Comparison of ENCODE assay signal across 1 cellular context in the genomic region with DNA sequence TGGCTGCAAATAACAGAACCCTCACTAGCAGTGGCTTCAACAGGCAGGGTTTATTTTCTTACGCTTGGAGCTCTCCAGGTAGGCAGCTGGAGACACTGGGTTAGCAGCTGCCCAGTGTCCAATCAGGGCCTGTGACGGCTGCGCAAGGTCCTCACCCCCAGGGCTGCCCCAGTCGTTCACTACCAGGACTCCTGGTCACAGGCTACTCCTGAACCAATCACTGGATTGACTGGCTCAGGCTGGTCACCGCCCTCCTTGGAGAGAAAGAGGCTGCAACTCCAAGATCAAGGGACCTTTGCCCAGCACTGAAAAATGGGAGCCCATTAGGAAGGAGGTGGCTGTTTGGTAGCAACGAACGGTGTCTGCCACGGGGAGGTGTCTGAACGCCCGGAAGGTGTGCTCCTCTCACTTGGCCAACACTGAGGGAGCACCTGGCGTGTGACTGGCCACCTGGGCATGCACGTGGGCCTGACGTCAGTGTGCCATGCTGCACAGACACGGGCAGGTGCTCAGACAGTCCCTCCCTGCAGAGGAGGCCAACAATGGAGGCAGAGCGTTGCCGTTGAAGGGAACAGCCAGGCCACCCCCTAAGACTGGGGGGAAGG.
A peak's percentile ranks its signal among the peaks of the same experiment; 100 is the strongest.
TF ChIP-seq lines count a peak whose summit lies in the region.

No MANE protein-coding gene starts in this region.

TF ChIP-seq in HepG2, 621 proteins besides CTCF, POLR2A, EP300 and RAD21 (continued from another document and continues in another):
- TF ChIP-seq, protein P1, sequence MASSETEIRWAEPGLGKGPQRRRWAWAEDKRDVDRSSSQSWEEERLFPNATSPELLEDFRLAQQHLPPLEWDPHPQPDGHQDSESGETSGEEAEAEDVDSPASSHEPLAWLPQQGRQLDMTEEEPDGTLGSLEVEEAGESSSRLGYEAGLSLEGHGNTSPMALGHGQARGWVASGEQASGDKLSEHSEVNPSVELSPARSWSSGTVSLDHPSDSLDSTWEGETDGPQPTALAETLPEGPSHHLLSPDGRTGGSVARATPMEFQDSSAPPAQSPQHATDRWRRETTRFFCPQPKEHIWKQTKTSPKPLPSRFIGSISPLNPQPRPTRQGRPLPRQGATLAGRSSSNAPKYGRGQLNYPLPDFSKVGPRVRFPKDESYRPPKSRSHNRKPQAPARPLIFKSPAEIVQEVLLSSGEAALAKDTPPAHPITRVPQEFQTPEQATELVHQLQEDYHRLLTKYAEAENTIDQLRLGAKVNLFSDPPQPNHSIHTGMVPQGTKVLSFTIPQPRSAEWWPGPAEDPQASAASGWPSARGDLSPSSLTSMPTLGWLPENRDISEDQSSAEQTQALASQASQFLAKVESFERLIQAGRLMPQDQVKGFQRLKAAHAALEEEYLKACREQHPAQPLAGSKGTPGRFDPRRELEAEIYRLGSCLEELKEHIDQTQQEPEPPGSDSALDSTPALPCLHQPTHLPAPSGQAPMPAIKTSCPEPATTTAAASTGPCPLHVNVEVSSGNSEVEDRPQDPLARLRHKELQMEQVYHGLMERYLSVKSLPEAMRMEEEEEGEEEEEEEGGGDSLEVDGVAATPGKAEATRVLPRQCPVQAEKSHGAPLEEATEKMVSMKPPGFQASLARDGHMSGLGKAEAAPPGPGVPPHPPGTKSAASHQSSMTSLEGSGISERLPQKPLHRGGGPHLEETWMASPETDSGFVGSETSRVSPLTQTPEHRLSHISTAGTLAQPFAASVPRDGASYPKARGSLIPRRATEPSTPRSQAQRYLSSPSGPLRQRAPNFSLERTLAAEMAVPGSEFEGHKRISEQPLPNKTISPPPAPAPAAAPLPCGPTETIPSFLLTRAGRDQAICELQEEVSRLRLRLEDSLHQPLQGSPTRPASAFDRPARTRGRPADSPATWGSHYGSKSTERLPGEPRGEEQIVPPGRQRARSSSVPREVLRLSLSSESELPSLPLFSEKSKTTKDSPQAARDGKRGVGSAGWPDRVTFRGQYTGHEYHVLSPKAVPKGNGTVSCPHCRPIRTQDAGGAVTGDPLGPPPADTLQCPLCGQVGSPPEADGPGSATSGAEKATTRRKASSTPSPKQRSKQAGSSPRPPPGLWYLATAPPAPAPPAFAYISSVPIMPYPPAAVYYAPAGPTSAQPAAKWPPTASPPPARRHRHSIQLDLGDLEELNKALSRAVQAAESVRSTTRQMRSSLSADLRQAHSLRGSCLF (CRISPR knock-in tag; IDR thresholded peaks at IDR 0.05; ENCODE audit: borderline replicate concordance), result no peak
- TF ChIP-seq MBD4 (IDR thresholded peaks at IDR 0.05; ENCODE audit: borderline replicate concordance, low read length) (no peak), SIX1 (CRISPR knock-in tag; IDR thresholded peaks at IDR 0.05; ENCODE audit: borderline replicate concordance) (no peak), MED13 (CRISPR knock-in tag; IDR thresholded peaks at IDR 0.05) (no peak), CREB1 (IDR thresholded peaks at IDR 0.05) (peak; percentile 80), CREB1 (CRISPR knock-in tag; IDR thresholded peaks at IDR 0.05) (peak; percentile 41; the same call in 1 of the 2 replicates), JARID2 (CRISPR knock-in tag; IDR thresholded peaks at IDR 0.05; ENCODE audit: insufficient replicate concordance) (no peak), CEBPG (CRISPR knock-in tag; IDR thresholded peaks at IDR 0.05) (no peak), ZNF343 (CRISPR knock-in tag; IDR thresholded peaks at IDR 0.05) (no peak), ZNF335 (CRISPR knock-in tag; IDR thresholded peaks at IDR 0.05) (no peak), ZNF329 (CRISPR knock-in tag; IDR thresholded peaks at IDR 0.05; ENCODE audit: low read depth) (no peak), SALL1 (CRISPR knock-in tag; IDR thresholded peaks at IDR 0.05) (peak; percentile 46; the same call in 1 of the 2 replicates), SMARCE1 (IDR thresholded peaks at IDR 0.05; ENCODE audit: borderline replicate concordance) (no peak), CHCHD3 (CRISPR knock-in tag; IDR thresholded peaks at IDR 0.05) (no peak), ZNF282 (IDR thresholded peaks at IDR 0.05; ENCODE audit: partially characterized antibody) (no peak), HNF4G (IDR thresholded peaks at IDR 0.05; ENCODE audit: borderline replicate concordance, low read depth, low read length) (peak; percentile 57; the same call in 1 of the 2 replicates), HNF4G (CRISPR knock-in tag; IDR thresholded peaks at IDR 0.05; ENCODE audit: borderline replicate concordance, low read depth) (no peak), ZNF30 (CRISPR knock-in tag; IDR thresholded peaks at IDR 0.05) (no peak; the same call in 1 of the 2 replicates), NR2C2 (CRISPR knock-in tag; IDR thresholded peaks at IDR 0.05; ENCODE audit: borderline replicate concordance) (no peak; the same call in 1 of the 2 replicates), TCF7 (IDR thresholded peaks at IDR 0.05; ENCODE audit: low read depth) (no peak), ZNF749 (CRISPR knock-in tag; IDR thresholded peaks at IDR 0.05; ENCODE audit: borderline replicate concordance) (0 out of 2 replicates have a peak, but pooled peaks have one; percentile 33), HOXA3 (CRISPR knock-in tag; IDR thresholded peaks at IDR 0.05) (peak; percentile 64), SP5 (CRISPR knock-in tag; IDR thresholded peaks at IDR 0.05; ENCODE audit: borderline replicate concordance, low read depth) (no peak), ZNF550 (CRISPR knock-in tag; IDR thresholded peaks at IDR 0.05; ENCODE audit: borderline replicate concordance) (no peak), ZNF614 (CRISPR knock-in tag; IDR thresholded peaks at IDR 0.05; ENCODE audit: borderline replicate concordance) (0 out of 2 replicates have a peak, but pooled peaks have one; percentile 3), DNMT3B (CRISPR knock-in tag; conservative IDR thresholded peaks at IDR 0.05) (no peak)
- TF ChIP-seq, protein P2, sequence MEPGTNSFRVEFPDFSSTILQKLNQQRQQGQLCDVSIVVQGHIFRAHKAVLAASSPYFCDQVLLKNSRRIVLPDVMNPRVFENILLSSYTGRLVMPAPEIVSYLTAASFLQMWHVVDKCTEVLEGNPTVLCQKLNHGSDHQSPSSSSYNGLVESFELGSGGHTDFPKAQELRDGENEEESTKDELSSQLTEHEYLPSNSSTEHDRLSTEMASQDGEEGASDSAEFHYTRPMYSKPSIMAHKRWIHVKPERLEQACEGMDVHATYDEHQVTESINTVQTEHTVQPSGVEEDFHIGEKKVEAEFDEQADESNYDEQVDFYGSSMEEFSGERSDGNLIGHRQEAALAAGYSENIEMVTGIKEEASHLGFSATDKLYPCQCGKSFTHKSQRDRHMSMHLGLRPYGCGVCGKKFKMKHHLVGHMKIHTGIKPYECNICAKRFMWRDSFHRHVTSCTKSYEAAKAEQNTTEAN (CRISPR knock-in tag; conservative IDR thresholded peaks at IDR 0.05), result no peak
- TF ChIP-seq, protein P3, sequence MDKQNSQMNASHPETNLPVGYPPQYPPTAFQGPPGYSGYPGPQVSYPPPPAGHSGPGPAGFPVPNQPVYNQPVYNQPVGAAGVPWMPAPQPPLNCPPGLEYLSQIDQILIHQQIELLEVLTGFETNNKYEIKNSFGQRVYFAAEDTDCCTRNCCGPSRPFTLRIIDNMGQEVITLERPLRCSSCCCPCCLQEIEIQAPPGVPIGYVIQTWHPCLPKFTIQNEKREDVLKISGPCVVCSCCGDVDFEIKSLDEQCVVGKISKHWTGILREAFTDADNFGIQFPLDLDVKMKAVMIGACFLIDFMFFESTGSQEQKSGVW (CRISPR knock-in tag; IDR thresholded peaks at IDR 0.05; ENCODE audit: borderline replicate concordance), result no peak
- TF ChIP-seq, protein P4, sequence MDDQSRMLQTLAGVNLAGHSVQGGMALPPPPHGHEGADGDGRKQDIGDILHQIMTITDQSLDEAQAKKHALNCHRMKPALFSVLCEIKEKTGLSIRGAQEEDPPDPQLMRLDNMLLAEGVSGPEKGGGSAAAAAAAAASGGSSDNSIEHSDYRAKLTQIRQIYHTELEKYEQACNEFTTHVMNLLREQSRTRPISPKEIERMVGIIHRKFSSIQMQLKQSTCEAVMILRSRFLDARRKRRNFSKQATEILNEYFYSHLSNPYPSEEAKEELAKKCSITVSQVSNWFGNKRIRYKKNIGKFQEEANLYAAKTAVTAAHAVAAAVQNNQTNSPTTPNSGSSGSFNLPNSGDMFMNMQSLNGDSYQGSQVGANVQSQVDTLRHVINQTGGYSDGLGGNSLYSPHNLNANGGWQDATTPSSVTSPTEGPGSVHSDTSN (CRISPR knock-in tag; IDR thresholded peaks at IDR 0.05; ENCODE audit: borderline replicate concordance), result no peak
- TF ChIP-seq, protein P5, sequence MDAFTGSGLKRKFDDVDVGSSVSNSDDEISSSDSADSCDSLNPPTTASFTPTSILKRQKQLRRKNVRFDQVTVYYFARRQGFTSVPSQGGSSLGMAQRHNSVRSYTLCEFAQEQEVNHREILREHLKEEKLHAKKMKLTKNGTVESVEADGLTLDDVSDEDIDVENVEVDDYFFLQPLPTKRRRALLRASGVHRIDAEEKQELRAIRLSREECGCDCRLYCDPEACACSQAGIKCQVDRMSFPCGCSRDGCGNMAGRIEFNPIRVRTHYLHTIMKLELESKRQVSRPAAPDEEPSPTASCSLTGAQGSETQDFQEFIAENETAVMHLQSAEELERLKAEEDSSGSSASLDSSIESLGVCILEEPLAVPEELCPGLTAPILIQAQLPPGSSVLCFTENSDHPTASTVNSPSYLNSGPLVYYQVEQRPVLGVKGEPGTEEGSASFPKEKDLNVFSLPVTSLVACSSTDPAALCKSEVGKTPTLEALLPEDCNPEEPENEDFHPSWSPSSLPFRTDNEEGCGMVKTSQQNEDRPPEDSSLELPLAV (CRISPR knock-in tag; conservative IDR thresholded peaks at IDR 0.05; ENCODE audit: low read depth), result no peak
- TF ChIP-seq, protein P6, sequence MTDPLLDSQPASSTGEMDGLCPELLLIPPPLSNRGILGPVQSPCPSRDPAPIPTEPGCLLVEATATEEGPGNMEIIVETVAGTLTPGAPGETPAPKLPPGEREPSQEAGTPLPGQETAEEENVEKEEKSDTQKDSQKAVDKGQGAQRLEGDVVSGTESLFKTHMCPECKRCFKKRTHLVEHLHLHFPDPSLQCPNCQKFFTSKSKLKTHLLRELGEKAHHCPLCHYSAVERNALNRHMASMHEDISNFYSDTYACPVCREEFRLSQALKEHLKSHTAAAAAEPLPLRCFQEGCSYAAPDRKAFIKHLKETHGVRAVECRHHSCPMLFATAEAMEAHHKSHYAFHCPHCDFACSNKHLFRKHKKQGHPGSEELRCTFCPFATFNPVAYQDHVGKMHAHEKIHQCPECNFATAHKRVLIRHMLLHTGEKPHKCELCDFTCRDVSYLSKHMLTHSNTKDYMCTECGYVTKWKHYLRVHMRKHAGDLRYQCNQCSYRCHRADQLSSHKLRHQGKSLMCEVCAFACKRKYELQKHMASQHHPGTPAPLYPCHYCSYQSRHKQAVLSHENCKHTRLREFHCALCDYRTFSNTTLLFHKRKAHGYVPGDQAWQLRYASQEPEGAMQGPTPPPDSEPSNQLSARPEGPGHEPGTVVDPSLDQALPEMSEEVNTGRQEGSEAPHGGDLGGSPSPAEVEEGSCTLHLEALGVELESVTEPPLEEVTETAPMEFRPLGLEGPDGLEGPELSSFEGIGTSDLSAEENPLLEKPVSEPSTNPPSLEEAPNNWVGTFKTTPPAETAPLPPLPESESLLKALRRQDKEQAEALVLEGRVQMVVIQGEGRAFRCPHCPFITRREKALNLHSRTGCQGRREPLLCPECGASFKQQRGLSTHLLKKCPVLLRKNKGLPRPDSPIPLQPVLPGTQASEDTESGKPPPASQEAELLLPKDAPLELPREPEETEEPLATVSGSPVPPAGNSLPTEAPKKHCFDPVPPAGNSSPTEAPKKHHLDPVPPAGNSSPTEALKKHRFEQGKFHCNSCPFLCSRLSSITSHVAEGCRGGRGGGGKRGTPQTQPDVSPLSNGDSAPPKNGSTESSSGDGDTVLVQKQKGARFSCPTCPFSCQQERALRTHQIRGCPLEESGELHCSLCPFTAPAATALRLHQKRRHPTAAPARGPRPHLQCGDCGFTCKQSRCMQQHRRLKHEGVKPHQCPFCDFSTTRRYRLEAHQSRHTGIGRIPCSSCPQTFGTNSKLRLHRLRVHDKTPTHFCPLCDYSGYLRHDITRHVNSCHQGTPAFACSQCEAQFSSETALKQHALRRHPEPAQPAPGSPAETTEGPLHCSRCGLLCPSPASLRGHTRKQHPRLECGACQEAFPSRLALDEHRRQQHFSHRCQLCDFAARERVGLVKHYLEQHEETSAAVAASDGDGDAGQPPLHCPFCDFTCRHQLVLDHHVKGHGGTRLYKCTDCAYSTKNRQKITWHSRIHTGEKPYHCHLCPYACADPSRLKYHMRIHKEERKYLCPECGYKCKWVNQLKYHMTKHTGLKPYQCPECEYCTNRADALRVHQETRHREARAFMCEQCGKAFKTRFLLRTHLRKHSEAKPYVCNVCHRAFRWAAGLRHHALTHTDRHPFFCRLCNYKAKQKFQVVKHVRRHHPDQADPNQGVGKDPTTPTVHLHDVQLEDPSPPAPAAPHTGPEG (CRISPR knock-in tag; IDR thresholded peaks at IDR 0.05), result no peak
- TF ChIP-seq, protein P7, sequence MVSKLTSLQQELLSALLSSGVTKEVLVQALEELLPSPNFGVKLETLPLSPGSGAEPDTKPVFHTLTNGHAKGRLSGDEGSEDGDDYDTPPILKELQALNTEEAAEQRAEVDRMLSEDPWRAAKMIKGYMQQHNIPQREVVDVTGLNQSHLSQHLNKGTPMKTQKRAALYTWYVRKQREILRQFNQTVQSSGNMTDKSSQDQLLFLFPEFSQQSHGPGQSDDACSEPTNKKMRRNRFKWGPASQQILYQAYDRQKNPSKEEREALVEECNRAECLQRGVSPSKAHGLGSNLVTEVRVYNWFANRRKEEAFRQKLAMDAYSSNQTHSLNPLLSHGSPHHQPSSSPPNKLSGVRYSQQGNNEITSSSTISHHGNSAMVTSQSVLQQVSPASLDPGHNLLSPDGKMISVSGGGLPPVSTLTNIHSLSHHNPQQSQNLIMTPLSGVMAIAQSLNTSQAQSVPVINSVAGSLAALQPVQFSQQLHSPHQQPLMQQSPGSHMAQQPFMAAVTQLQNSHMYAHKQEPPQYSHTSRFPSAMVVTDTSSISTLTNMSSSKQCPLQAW (CRISPR knock-in tag; IDR thresholded peaks at IDR 0.05), result 0 out of 2 replicates have a peak, but pooled peaks have one; percentile 21
- TF ChIP-seq, protein P8, sequence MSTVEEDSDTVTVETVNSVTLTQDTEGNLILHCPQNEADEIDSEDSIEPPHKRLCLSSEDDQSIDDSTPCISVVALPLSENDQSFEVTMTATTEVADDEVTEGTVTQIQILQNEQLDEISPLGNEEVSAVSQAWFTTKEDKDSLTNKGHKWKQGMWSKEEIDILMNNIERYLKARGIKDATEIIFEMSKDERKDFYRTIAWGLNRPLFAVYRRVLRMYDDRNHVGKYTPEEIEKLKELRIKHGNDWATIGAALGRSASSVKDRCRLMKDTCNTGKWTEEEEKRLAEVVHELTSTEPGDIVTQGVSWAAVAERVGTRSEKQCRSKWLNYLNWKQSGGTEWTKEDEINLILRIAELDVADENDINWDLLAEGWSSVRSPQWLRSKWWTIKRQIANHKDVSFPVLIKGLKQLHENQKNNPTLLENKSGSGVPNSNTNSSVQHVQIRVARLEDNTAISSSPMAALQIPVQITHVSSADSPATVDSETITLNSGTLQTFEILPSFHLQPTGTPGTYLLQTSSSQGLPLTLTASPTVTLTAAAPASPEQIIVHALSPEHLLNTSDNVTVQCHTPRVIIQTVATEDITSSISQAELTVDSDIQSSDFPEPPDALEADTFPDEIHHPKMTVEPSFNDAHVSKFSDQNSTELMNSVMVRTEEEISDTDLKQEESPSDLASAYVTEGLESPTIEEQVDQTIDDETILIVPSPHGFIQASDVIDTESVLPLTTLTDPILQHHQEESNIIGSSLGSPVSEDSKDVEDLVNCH (CRISPR knock-in tag; IDR thresholded peaks at IDR 0.05), result no peak
